In the genomic region with DNA sequence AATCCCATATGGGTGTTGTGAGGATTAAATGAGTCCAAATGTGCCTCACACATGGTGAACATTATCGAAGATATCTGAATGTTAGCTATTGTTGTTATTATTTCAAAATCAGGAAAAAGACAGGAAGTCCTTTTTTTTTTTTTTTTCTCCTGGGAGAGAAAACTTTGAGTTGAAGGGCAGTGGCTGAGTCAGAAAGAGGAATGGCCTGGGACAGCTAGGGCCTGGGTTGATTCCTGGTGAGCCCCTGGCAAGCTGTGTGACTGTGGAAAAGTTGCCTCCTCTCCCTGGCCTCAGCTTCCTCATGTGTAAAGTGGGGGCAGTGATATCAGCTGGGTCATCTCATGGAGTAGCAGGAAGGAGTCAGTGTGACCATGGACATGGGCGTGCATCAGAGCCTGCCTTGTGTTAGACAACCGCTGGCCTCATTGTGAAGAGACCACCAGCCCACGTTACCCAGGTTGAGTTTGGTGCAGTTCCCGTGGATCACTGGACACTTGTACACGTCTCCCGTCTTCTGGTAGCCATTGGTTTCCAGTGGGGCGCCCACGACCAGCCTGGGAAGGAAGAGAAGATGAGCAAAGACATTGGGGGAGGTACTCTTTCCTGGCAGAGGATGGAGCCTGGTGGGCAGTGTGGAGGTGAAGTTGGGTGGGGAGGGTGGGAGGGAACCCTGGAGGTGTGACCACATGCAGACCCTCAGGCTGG, we compare ENCODE assay signal across 25 cellular contexts.
A peak's percentile ranks its signal among the peaks of the same experiment; 100 is the strongest.
DNase-seq lines count a peak whose midpoint lies in the region; ATAC-seq, FAIRE-seq and TF ChIP-seq lines count a peak whose summit lies in the region.
"Had no signal": no experiment of that assay in that cellular context is flagged by ENCODE, and none has a peak within 500 bp of the region (broad histone marks: within the 10 kb centered on the region; RNA-seq: fewer than 3 reads in every experiment).

No MANE protein-coding gene starts in this region.

- no peaks in the 10 kb centered on the region for H3K36me3 Mint-ChIP-seq in activated naive CD4-positive, alpha-beta T cell treated with anti-CD3 and anti-CD28 coated beads, Interleukin-2, amount 50 U/mL, for 24 hours
- no peaks in the 10 kb centered on the region for H3K36me3 Mint-ChIP-seq in activated naive CD4-positive, alpha-beta T cell treated with anti-CD3 and anti-CD28 coated beads, Interleukin-2, amount 50 U/mL, for 72 hours
- H3K36me3 Mint-ChIP-seq: activated naive CD4-positive, alpha-beta T cell treated with anti-CD3 and anti-CD28 coated beads, Interleukin-2, amount 10 ng/mL, durations not matched to agents 7 days and 5 days; brain; CD4-positive, CD25-positive, alpha-beta regulatory T cell had no signal

- TF ChIP-seq CTCF in brain microvascular endothelial cell (IDR thresholded peaks at IDR 0.05; ENCODE audit: low read depth, low read length, missing control alignments) = no peak
- no peak for TF ChIP-seq CTCF in thoracic aorta (IDR thresholded peaks at IDR 0.05)
- no peak for TF ChIP-seq CTCF in WERI-Rb-1 (IDR thresholded peaks at IDR 0.05; ENCODE audit: low read depth, low read length)

- in situ Hi-C loops in brain microvascular endothelial cell (cut with HindIII; ENCODE audit: low pct_ligation_motif_present, low sequenced_read_pairs) (no loop called here), HAP-1 (cut with MboI; ENCODE audit: low sequenced_read_pairs) (no loop called here)

- peak overlapping the region; percentile 15 for H3K27ac Mint-ChIP-seq in activated naive CD4-positive, alpha-beta T cell treated with anti-CD3 and anti-CD28 coated beads, Interleukin-2, amount 50 U/mL, for 24 hours
- H3K27ac Mint-ChIP-seq in activated naive CD4-positive, alpha-beta T cell treated with anti-CD3 and anti-CD28 coated beads, Interleukin-2, amount 50 U/mL, for 72 hours = no peak overlapping the region
- H3K27ac Mint-ChIP-seq: activated B cell treated with CpG ODN at 0.5 μM for 24 hours; activated CD4-positive, alpha-beta memory T cell treated with anti-CD3 and anti-CD28 coated beads, Interleukin-2, amount 10 ng/mL, durations not matched to agents 7 days and 5 days; activated naive CD4-positive, alpha-beta T cell treated with anti-CD3 and anti-CD28 coated beads, Interleukin-2, amount 10 ng/mL, durations not matched to agents 7 days and 5 days; brain; CD4-positive, CD25-positive, alpha-beta regulatory T cell had no signal

- no peak for DNase-seq in activated naive CD4-positive, alpha-beta T cell treated with anti-CD3 and anti-CD28 coated beads, Interleukin-2, amount 50 U/mL, for 72 hours (ENCODE audit: low spot score in 2 of 2)
- no peak for DNase-seq in brain microvascular endothelial cell
- peak; percentile 39 for DNase-seq in iris pigment epithelial cell (ENCODE audit: low read depth)
- DNase-seq in thoracic aorta (ENCODE audit: low spot score) = no peak
- no peak for DNase-seq in WERI-Rb-1
- no peak for DNase-seq in RCC 7860 (ENCODE audit: low spot score)
- DNase-seq in HAP-1 (ENCODE audit: low spot score in 2 of 2) = no peak
- DNase-seq: 8988T; activated B cell treated with CpG ODN at 0.5 μM for 24 hours; activated CD4-positive, alpha-beta memory T cell treated with anti-CD3 and anti-CD28 coated beads, Interleukin-2, amount 10 ng/mL, durations not matched to agents 7 days and 5 days; activated naive CD4-positive, alpha-beta T cell treated with anti-CD3 and anti-CD28 coated beads, Interleukin-2, amount 10 ng/mL, durations not matched to agents 7 days and 5 days; activated T-cell treated with anti-CD3 and anti-CD28 coated beads, Interleukin-2, amount 50 U/mL, for 48 hours; CD4-positive, CD25-positive, alpha-beta regulatory T cell; DMS53; NCI-H748 treated with DMSO at 0.1 percent for 48 hours; occipital lobe; SJCRH30; stimulated activated CD4-positive, alpha-beta T cell treated with anti-CD3 and anti-CD28 coated beads, Interleukin-1b, Interleukin-23, amount 100 ng/mL, for 48 hours; stimulated activated naive CD8-positive, alpha-beta T cell treated with anti-CD3 and anti-CD28 coated beads, Interleukin-15, Interleukin-2, amounts not matched to agents 100 U/mL and 50 U/mL, for 24 hours; T-helper 2 cell had no signal

- no peaks in the 10 kb centered on the region for H3K9me3 Mint-ChIP-seq in activated naive CD4-positive, alpha-beta T cell treated with anti-CD3 and anti-CD28 coated beads, Interleukin-2, amount 50 U/mL, for 24 hours
- no peaks in the 10 kb centered on the region for H3K9me3 Mint-ChIP-seq in activated naive CD4-positive, alpha-beta T cell treated with anti-CD3 and anti-CD28 coated beads, Interleukin-2, amount 50 U/mL, for 72 hours
- H3K9me3 Mint-ChIP-seq: activated B cell treated with CpG ODN at 0.5 μM for 24 hours; activated CD4-positive, alpha-beta memory T cell treated with anti-CD3 and anti-CD28 coated beads, Interleukin-2, amount 10 ng/mL, durations not matched to agents 7 days and 5 days; activated naive CD4-positive, alpha-beta T cell treated with anti-CD3 and anti-CD28 coated beads, Interleukin-2, amount 10 ng/mL, durations not matched to agents 7 days and 5 days; dendritic cell treated with granulocyte-macrophage colony-stimulating factor and Interleukin-4, amounts not matched to agents 40 ng/mL and 50 ng/mL, for 4 days had no signal

- FAIRE-seq in RCC 7860 (lab: Jason Lieb, UNC) = no peak

- H3K4me3 Mint-ChIP-seq in activated naive CD4-positive, alpha-beta T cell treated with anti-CD3 and anti-CD28 coated beads, Interleukin-2, amount 50 U/mL, for 24 hours = no peak overlapping the region
- H3K4me3 Mint-ChIP-seq: activated B cell treated with CpG ODN at 0.5 μM for 24 hours; activated CD4-positive, alpha-beta memory T cell treated with anti-CD3 and anti-CD28 coated beads, Interleukin-2, amount 10 ng/mL, durations not matched to agents 7 days and 5 days; activated naive CD4-positive, alpha-beta T cell treated with anti-CD3 and anti-CD28 coated beads, Interleukin-2, amount 10 ng/mL, durations not matched to agents 7 days and 5 days; brain; CD4-positive, CD25-positive, alpha-beta regulatory T cell; dendritic cell treated with granulocyte-macrophage colony-stimulating factor and Interleukin-4, amounts not matched to agents 40 ng/mL and 50 ng/mL, for 4 days had no signal

- H3K4me1 ChIP-seq in thoracic aorta (ENCODE audit: control insufficient read depth in 1 of 2, low read depth in 2 of 2) (peaks cover 43 to 87% of the 10 kb centered on the region in 2 donors), HAP-1 (no peaks in the 10 kb centered on the region)
- H3K4me1 ChIP-seq: SJCRH30 had no signal

- ATAC-seq in activated naive CD4-positive, alpha-beta T cell treated with anti-CD3 and anti-CD28 coated beads, Interleukin-2, amount 50 U/mL, for 72 hours = no peak
- no peak for ATAC-seq in thoracic aorta (ENCODE audit: insufficient number of reproducible peaks, low FRiP score, low read depth)
- ATAC-seq: stimulated activated naive CD8-positive, alpha-beta T cell treated with anti-CD3 and anti-CD28 coated beads, Interleukin-15, Interleukin-2, amounts not matched to agents 100 U/mL and 50 U/mL, for 24 hours had no signal

- H3K27ac ChIP-seq in brain microvascular endothelial cell (peak overlapping the region; percentile 55), thoracic aorta (peak overlapping the region; percentile 95), WERI-Rb-1 (no peak overlapping the region)
- H3K27ac ChIP-seq: epithelial cell of prostate, HL-60, SJCRH30 had no signal

- H3K4me3 ChIP-seq in brain microvascular endothelial cell (ENCODE audit: low read depth, low read length) = no peak overlapping the region
- H3K4me3 ChIP-seq in thoracic aorta = no peak overlapping the region
- H3K4me3 ChIP-seq in WERI-Rb-1 (ENCODE audit: low read depth, low read length) = no peak overlapping the region
- H3K4me3 ChIP-seq in HAP-1 = no peak overlapping the region
- H3K4me3 ChIP-seq: SJCRH30 had no signal

- H3K4me1 Mint-ChIP-seq in activated naive CD4-positive, alpha-beta T cell treated with anti-CD3 and anti-CD28 coated beads, Interleukin-2, amount 50 U/mL, for 24 hours = no peaks in the 10 kb centered on the region
- H3K4me1 Mint-ChIP-seq: CD4-positive, CD25-positive, alpha-beta regulatory T cell had no signal

- H3K27me3 Mint-ChIP-seq in activated naive CD4-positive, alpha-beta T cell treated with anti-CD3 and anti-CD28 coated beads, Interleukin-2, amount 50 U/mL, for 24 hours = peaks cover 2% of the 10 kb centered on the region

- H3K36me3 ChIP-seq in brain microvascular endothelial cell (replicated peaks) = peaks cover 36% of the 10 kb centered on the region
- peaks cover 3% of the 10 kb centered on the region for H3K36me3 ChIP-seq in thoracic aorta
- H3K36me3 ChIP-seq in WERI-Rb-1 = no peaks in the 10 kb centered on the region
- no peaks in the 10 kb centered on the region for H3K36me3 ChIP-seq in HAP-1 (replicated peaks)
- H3K36me3 ChIP-seq: SJCRH30 had no signal

- H3K9me3 ChIP-seq in thoracic aorta (no peaks in the 10 kb centered on the region), WERI-Rb-1 (ENCODE audit: severe bottlenecking) (no peaks in the 10 kb centered on the region), HAP-1 (no peaks in the 10 kb centered on the region)
- H3K9me3 ChIP-seq: SJCRH30 had no signal

- no peaks in the 10 kb centered on the region for H3K27me3 ChIP-seq in brain microvascular endothelial cell (replicated peaks)
- no peaks in the 10 kb centered on the region for H3K27me3 ChIP-seq in thoracic aorta (replicated peaks; ENCODE audit: insufficient read depth)
- H3K27me3 ChIP-seq in WERI-Rb-1 (ENCODE audit: insufficient read depth, low read depth, severe bottlenecking) = no peaks in the 10 kb centered on the region
- H3K27me3 ChIP-seq in HAP-1 (ENCODE audit: low read depth) = peaks cover 20% of the 10 kb centered on the region
